Comparison of ENCODE assay signal across 8 cellular contexts in the genomic region with DNA sequence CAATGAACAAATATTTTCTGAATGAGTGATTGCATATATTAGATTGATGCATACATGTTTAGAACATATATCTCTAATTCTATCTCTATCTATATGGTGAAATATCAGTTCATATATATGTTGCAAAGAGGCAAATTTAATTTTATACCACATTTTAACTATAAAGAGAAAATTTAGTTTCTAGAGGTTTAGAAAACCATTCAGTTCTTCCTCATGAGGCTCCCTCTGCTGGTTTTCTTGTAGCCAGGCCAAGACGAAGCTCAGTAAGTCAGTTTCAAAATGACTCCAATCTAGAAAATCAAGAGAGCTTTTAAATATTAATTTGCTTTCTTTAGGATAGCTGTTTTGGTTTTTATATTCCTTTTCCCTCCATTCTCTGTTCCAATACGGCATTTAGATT.
A peak's percentile ranks its signal among the peaks of the same experiment; 100 is the strongest.
DNase-seq lines count a peak whose midpoint lies in the region; ATAC-seq and TF ChIP-seq lines count a peak whose summit lies in the region.

No MANE protein-coding gene starts in this region.

- no peaks in the 10 kb centered on the region for H3K36me3 ChIP-seq in cardiac muscle cell
- no peaks in the 10 kb centered on the region for H3K36me3 ChIP-seq in mucosa of descending colon (ENCODE audit: low read depth)
- no peaks in the 10 kb centered on the region for H3K36me3 ChIP-seq in CD4-positive, alpha-beta memory T cell (ENCODE audit: insufficient read depth, low read length)

- CTCF ChIA-PET in CD4-positive, alpha-beta memory T cell (lab: Charles Lee; ENCODE audit: partially characterized antibody): interaction anchor here (1.3 kb wide), 1 partner anchor 9 kb away, joined by 3 read pairs; no protein-coding TSS in a partner anchor

- intact Hi-C loops in Right ventricle myocardium superior (cut with DNase I) (no loop called here), mucosa of descending colon (cut with DNase I, micrococcal nuclease) (no loop called here)
- intact Hi-C loops in CD4-positive, alpha-beta memory T cell (cut with micrococcal nuclease): loop anchor here (2.0 kb wide), 1 partner anchor 724 kb away; no protein-coding TSS in a partner anchor

- no peak overlapping the region for H3K27ac ChIP-seq in cardiac muscle cell
- H3K27ac ChIP-seq in CD4-positive, alpha-beta memory T cell (ENCODE audit: low read depth, low read length): no peak overlapping the region

- H3K4me3 ChIP-seq in cardiac muscle cell (no peak overlapping the region), fibroblast of mammary gland (ENCODE audit: control insufficient read depth, low read depth, low read length) (no peak overlapping the region), mucosa of descending colon (no peak overlapping the region)
- H3K4me3 ChIP-seq in CD4-positive, alpha-beta memory T cell (ENCODE audit: low read length in 2 of 2): no peak overlapping the region

- H3K4me1 Mint-ChIP-seq in type B pancreatic cell (ENCODE audit: unreplicated experiment): no peaks in the 10 kb centered on the region
- peaks cover 0 to 3% (median 0%) of the 10 kb centered on the region in 4 donors for H3K4me1 Mint-ChIP-seq in CD4-positive, alpha-beta memory T cell

- peak; percentile 22 for TF ChIP-seq CTCF in cardiac muscle cell (IDR thresholded peaks at IDR 0.05; ENCODE audit: low read depth, low read length)
- peak; percentile 47 for TF ChIP-seq CTCF in fibroblast of mammary gland (conservative IDR thresholded peaks at IDR 0.05; ENCODE audit: control insufficient read depth, insufficient read depth, low read depth, low read length)
- peak; percentile 58 for TF ChIP-seq CTCF in type B pancreatic cell (conservative IDR thresholded peaks at IDR 0.05)
- TF ChIP-seq CTCF in mucosa of descending colon (IDR thresholded peaks at IDR 0.05): no peak

- ATAC-seq in Right ventricle myocardium superior (ENCODE audit: poor library complexity) (no peak), mucosa of descending colon (no peak)

- DNase-seq in cardiac muscle cell (ENCODE audit: low read depth in 1 of 2, low spot score in 1 of 2) (peak in 1 of 2 donors; percentile 2), Right ventricle myocardium superior (no peak), MV-4-11 (lab: John Stamatoyannopoulos, UW) (peak; percentile 26), fibroblast of mammary gland (ENCODE audit: low read depth) (peak; percentile 24), type B pancreatic cell (ENCODE audit: extremely low spot score, unreplicated experiment) (no peak), mucosa of descending colon (no peak)
- no peak for DNase-seq in activated effector memory CD4-positive, alpha-beta T cell treated with anti-CD3 and anti-CD28 coated beads, Interleukin-2, amount 50 U/mL, for 16 hours
- no peak for DNase-seq in CD4-positive, alpha-beta memory T cell

- no peaks in the 10 kb centered on the region for H3K27me3 Mint-ChIP-seq in type B pancreatic cell
- peaks cover 0 to 2% of the 10 kb centered on the region in 2 donors for H3K27me3 Mint-ChIP-seq in CD4-positive, alpha-beta memory T cell

- H3K4me3 Mint-ChIP-seq in type B pancreatic cell: no peak overlapping the region
- no peak overlapping the region for H3K4me3 Mint-ChIP-seq in CD4-positive, alpha-beta memory T cell

- no peaks in the 10 kb centered on the region for H3K9me3 Mint-ChIP-seq in type B pancreatic cell
- H3K9me3 Mint-ChIP-seq in CD4-positive, alpha-beta memory T cell: peaks cover 0 to 4% (median 0%) of the 10 kb centered on the region in 8 donors

- POLR2A ChIA-PET in CD4-positive, alpha-beta memory T cell (lab: Charles Lee; ENCODE audit: partially characterized antibody): no interaction called here

- H3K27me3 ChIP-seq in cardiac muscle cell: no peaks in the 10 kb centered on the region
- peaks cover 3% of the 10 kb centered on the region for H3K27me3 ChIP-seq in CD4-positive, alpha-beta memory T cell (ENCODE audit: insufficient read depth, low read length)

- H3K9me3 ChIP-seq in cardiac muscle cell (ENCODE audit: low read depth): no peaks in the 10 kb centered on the region
- H3K9me3 ChIP-seq in mucosa of descending colon: no peaks in the 10 kb centered on the region
- no peaks in the 10 kb centered on the region for H3K9me3 ChIP-seq in CD4-positive, alpha-beta memory T cell (ENCODE audit: control insufficient read depth in 1 of 2, low read length in 2 of 2)

- H3K36me3 Mint-ChIP-seq in type B pancreatic cell: no peaks in the 10 kb centered on the region
- no peaks in the 10 kb centered on the region for H3K36me3 Mint-ChIP-seq in CD4-positive, alpha-beta memory T cell

- no peaks in the 10 kb centered on the region for H3K4me1 ChIP-seq in cardiac muscle cell (ENCODE audit: low read depth)
- H3K4me1 ChIP-seq in mucosa of descending colon (ENCODE audit: low read depth): no peaks in the 10 kb centered on the region
- H3K4me1 ChIP-seq in CD4-positive, alpha-beta memory T cell (ENCODE audit: insufficient read depth, low read length): no peaks in the 10 kb centered on the region

- no peak overlapping the region for H3K27ac Mint-ChIP-seq in type B pancreatic cell
- no peak overlapping the region for H3K27ac Mint-ChIP-seq in CD4-positive, alpha-beta memory T cell

Comparison
In these comparisons a context has a peak if more than half of its experiments do, and no peak if none do; other contexts are left out.
1. DNase-seq: peak in MV-4-11 (single experiment) and fibroblast of mammary gland (single experiment); none in Right ventricle myocardium superior (single experiment), type B pancreatic cell (single experiment), mucosa of descending colon (0 of 3), activated effector memory CD4-positive, alpha-beta T cell treated with anti-CD3 and anti-CD28 coated beads, Interleukin-2, amount 50 U/mL, for 16 hours (single experiment) and CD4-positive, alpha-beta memory T cell (0 of 5).